ENCODE assay signal across 1 cellular context in the genomic region with DNA sequence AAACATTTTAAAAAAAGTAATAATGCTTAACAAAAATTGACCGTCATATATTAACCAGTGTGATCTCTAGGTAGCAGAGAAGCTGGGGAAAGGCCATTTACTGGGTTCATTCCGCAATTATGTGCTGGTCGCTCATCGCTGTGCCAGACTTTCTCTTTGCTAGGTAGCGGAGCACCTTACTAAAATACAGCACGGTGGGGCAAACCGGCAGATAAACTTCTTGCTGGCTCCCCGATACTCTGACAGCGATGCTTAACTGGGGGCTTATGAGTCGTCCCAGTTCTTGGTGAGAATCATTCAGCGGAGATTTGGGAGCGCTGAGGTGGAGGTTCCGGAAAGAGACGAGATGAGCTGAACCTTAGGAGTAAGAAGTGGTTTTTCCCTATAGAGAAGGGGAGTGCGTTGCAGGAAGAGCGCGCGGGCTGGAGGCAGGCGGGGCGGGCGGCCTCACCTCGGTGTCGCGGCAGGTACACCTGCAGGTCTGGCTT.
TF ChIP-seq lines count a peak whose summit lies in the region.

No MANE protein-coding gene starts in this region.

TF ChIP-seq in H1, 55 proteins besides CTCF, POLR2A, EP300 and RAD21:
- TF ChIP-seq SP4 (IDR thresholded peaks at IDR 0.05; ENCODE audit: low read length) = no peak
- TF ChIP-seq NRF1 (IDR thresholded peaks at IDR 0.05; ENCODE audit: low read depth, low read length) = no peak
- TF ChIP-seq KDM1A (IDR thresholded peaks at IDR 0.05; ENCODE audit: borderline replicate concordance, low read length) = no peak
- no peak for TF ChIP-seq HDAC6 (IDR thresholded peaks at IDR 0.05; ENCODE audit: low read depth, low read length)
- TF ChIP-seq, protein P1, sequence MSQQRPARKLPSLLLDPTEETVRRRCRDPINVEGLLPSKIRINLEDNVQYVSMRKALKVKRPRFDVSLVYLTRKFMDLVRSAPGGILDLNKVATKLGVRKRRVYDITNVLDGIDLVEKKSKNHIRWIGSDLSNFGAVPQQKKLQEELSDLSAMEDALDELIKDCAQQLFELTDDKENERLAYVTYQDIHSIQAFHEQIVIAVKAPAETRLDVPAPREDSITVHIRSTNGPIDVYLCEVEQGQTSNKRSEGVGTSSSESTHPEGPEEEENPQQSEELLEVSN (IDR thresholded peaks at IDR 0.05) = no peak
- TF ChIP-seq SUZ12 (IDR thresholded peaks at IDR 0.05; ENCODE audit: low read length) = no peak
- TF ChIP-seq FOSL1 (IDR thresholded peaks at IDR 0.05; ENCODE audit: insufficient read depth, low read depth, low read length) = no peak
- TF ChIP-seq TAF7 (optimal IDR thresholded peaks at IDR 0.05; ENCODE audit: borderline replicate concordance, low read depth, low read length) = no peak
- no peak for TF ChIP-seq KDM4A (IDR thresholded peaks at IDR 0.05; ENCODE audit: low read depth, low read length, severe bottlenecking)
- no peak for TF ChIP-seq SAP30 (IDR thresholded peaks at IDR 0.05; ENCODE audit: insufficient read depth, insufficient replicate concordance, low read length)
- TF ChIP-seq JUN (IDR thresholded peaks at IDR 0.05; ENCODE audit: low read depth, low read length) = no peak
- TF ChIP-seq GABPA (IDR thresholded peaks at IDR 0.05; ENCODE audit: borderline replicate concordance, insufficient read depth, low read length) = no peak
- TF ChIP-seq CBX5 (IDR thresholded peaks at IDR 0.05; ENCODE audit: low read depth, low read length) = no peak
- TF ChIP-seq SP1 (IDR thresholded peaks at IDR 0.05; ENCODE audit: low read depth, low read length) = no peak
- TF ChIP-seq, protein P2, sequence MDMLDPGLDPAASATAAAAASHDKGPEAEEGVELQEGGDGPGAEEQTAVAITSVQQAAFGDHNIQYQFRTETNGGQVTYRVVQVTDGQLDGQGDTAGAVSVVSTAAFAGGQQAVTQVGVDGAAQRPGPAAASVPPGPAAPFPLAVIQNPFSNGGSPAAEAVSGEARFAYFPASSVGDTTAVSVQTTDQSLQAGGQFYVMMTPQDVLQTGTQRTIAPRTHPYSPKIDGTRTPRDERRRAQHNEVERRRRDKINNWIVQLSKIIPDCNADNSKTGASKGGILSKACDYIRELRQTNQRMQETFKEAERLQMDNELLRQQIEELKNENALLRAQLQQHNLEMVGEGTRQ (IDR thresholded peaks at IDR 0.05; ENCODE audit: low read length) = no peak
- TF ChIP-seq, protein P3, sequence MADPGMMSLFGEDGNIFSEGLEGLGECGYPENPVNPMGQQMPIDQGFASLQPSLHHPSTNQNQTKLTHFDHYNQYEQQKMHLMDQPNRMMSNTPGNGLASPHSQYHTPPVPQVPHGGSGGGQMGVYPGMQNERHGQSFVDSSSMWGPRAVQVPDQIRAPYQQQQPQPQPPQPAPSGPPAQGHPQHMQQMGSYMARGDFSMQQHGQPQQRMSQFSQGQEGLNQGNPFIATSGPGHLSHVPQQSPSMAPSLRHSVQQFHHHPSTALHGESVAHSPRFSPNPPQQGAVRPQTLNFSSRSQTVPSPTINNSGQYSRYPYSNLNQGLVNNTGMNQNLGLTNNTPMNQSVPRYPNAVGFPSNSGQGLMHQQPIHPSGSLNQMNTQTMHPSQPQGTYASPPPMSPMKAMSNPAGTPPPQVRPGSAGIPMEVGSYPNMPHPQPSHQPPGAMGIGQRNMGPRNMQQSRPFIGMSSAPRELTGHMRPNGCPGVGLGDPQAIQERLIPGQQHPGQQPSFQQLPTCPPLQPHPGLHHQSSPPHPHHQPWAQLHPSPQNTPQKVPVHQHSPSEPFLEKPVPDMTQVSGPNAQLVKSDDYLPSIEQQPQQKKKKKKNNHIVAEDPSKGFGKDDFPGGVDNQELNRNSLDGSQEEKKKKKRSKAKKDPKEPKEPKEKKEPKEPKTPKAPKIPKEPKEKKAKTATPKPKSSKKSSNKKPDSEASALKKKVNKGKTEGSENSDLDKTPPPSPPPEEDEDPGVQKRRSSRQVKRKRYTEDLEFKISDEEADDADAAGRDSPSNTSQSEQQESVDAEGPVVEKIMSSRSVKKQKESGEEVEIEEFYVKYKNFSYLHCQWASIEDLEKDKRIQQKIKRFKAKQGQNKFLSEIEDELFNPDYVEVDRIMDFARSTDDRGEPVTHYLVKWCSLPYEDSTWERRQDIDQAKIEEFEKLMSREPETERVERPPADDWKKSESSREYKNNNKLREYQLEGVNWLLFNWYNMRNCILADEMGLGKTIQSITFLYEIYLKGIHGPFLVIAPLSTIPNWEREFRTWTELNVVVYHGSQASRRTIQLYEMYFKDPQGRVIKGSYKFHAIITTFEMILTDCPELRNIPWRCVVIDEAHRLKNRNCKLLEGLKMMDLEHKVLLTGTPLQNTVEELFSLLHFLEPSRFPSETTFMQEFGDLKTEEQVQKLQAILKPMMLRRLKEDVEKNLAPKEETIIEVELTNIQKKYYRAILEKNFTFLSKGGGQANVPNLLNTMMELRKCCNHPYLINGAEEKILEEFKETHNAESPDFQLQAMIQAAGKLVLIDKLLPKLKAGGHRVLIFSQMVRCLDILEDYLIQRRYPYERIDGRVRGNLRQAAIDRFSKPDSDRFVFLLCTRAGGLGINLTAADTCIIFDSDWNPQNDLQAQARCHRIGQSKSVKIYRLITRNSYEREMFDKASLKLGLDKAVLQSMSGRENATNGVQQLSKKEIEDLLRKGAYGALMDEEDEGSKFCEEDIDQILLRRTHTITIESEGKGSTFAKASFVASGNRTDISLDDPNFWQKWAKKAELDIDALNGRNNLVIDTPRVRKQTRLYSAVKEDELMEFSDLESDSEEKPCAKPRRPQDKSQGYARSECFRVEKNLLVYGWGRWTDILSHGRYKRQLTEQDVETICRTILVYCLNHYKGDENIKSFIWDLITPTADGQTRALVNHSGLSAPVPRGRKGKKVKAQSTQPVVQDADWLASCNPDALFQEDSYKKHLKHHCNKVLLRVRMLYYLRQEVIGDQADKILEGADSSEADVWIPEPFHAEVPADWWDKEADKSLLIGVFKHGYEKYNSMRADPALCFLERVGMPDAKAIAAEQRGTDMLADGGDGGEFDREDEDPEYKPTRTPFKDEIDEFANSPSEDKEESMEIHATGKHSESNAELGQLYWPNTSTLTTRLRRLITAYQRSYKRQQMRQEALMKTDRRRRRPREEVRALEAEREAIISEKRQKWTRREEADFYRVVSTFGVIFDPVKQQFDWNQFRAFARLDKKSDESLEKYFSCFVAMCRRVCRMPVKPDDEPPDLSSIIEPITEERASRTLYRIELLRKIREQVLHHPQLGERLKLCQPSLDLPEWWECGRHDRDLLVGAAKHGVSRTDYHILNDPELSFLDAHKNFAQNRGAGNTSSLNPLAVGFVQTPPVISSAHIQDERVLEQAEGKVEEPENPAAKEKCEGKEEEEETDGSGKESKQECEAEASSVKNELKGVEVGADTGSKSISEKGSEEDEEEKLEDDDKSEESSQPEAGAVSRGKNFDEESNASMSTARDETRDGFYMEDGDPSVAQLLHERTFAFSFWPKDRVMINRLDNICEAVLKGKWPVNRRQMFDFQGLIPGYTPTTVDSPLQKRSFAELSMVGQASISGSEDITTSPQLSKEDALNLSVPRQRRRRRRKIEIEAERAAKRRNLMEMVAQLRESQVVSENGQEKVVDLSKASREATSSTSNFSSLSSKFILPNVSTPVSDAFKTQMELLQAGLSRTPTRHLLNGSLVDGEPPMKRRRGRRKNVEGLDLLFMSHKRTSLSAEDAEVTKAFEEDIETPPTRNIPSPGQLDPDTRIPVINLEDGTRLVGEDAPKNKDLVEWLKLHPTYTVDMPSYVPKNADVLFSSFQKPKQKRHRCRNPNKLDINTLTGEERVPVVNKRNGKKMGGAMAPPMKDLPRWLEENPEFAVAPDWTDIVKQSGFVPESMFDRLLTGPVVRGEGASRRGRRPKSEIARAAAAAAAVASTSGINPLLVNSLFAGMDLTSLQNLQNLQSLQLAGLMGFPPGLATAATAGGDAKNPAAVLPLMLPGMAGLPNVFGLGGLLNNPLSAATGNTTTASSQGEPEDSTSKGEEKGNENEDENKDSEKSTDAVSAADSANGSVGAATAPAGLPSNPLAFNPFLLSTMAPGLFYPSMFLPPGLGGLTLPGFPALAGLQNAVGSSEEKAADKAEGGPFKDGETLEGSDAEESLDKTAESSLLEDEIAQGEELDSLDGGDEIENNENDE (IDR thresholded peaks at IDR 0.05; ENCODE audit: insufficient replicate concordance, low read length) = no peak
- no peak for TF ChIP-seq YY1 (IDR thresholded peaks at IDR 0.05; ENCODE audit: low read depth, low read length)
- TF ChIP-seq PHF8 (conservative IDR thresholded peaks at IDR 0.05; ENCODE audit: low read depth, low read length) = no peak
